1 cellular context compared by ENCODE assay signal in the genomic region with DNA sequence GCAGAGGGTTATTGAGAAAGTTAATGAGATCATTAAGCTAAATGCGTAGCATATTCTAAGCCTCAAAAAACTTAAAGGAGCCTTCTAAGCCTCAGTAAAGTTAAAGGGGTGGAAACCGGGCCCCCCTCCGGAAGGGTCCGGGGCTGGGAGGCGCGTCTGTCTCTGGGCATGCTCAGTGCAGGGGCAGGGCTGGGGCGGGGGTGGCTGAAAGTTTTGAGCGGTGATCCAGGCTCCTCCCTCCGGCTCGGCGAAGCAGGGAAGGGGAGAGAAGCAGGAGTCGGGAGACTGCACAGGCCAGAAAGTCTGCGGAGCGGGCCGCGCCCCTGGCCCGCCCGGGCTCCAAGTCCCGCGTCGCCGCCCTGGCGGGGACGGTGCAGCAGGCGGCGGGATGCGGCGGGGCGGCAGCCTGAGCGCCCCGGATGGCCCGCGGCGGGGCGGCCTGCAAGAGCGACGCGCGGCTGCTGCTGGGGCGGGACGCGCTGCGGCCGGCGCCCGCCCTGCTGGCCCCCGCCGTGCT.
TF ChIP-seq lines count a peak whose summit lies in the region.

Gene EVC (plus strand): TSS at position 240 of the 517 bp plus-strand sequence. CDS start 180 bp downstream, at position 420.

TF ChIP-seq in IMR-90, 13 proteins besides CTCF, POLR2A, EP300 and RAD21 (continued from another document):
- TF ChIP-seq FOS (IDR thresholded peaks at IDR 0.05; ENCODE audit: low read depth, low read length) (no peak), MAZ (IDR thresholded peaks at IDR 0.05; ENCODE audit: borderline replicate concordance, low read depth, low read length) (peak; percentile 44; the same call in 1 of the 2 replicates)
